ENCODE assay signal across 9 cellular contexts in genomic region chr17:45839442-45839841, GRCh38. TPM values are rescaled to one million over a fixed set of nuclear protein-coding genes. Genes with fewer than 3 reads are reported as not detected.
"Had no signal": no experiment of that assay in that cellular context is flagged by ENCODE, and none has a peak within 500 bp of the region (broad histone marks: within the 10 kb centered on the region; RNA-seq: fewer than 3 reads in every experiment).

No MANE protein-coding gene starts in this region.

- FAIRE-seq: G401.6, GM12878, GM12891, GM12892, GM18507, GM19239 had no signal

- H3K4me3 ChIP-seq: GM12878 had no signal

- DNase-seq: GDM1, GF-D8 had no signal

RNA-seq across cellular contexts. Expression of gene SPPL2C, which starts 5.2 kb away (rescaled TPM):
- total RNA-seq: G401, GM12878 had no signal
- polyA plus RNA-seq: GM12878 had no signal

RNA-seq across cellular contexts. Expression of gene CRHR1, which starts 55.3 kb away (rescaled TPM):
- total RNA-seq: G401 had no signal
- polyA plus RNA-seq: GM12878 had no signal
